ENCODE assay signal across 21 cellular contexts in genomic region chr20:37398750-37399621, GRCh38. TPM values are rescaled to one million over a fixed set of nuclear protein-coding genes. Genes with fewer than 3 reads are reported as not detected.
DNase-seq lines count a peak whose midpoint lies in the region; FAIRE-seq and TF ChIP-seq lines count a peak whose summit lies in the region.
"Had no signal": no experiment of that assay in that cellular context is flagged by ENCODE, and none has a peak within 500 bp of the region (broad histone marks: within the 10 kb centered on the region; RNA-seq: fewer than 3 reads in every experiment).

No MANE protein-coding gene starts in this region.

- TF ChIP-seq RAD21 in liver (IDR thresholded peaks at IDR 0.05), result peak in 1 of 2 donors; percentile 60

- H3K27me3 ChIP-seq in BLaER1 (no peaks in the 10 kb centered on the region), brain microvascular endothelial cell (replicated peaks) (no peaks in the 10 kb centered on the region), liver (ENCODE audit: control insufficient read depth in 4 of 4, insufficient read depth in 4 of 4, low read length in 3 of 4) (no peaks in the 10 kb centered on the region)
- H3K27me3 ChIP-seq: SJSA1 had no signal

- H3K4me1 ChIP-seq in BLaER1, result peaks cover 22% of the 10 kb centered on the region
- peaks cover 0 to 15% (median 6%) of the 10 kb centered on the region in 4 donors for H3K4me1 ChIP-seq in liver (ENCODE audit: control insufficient read depth in 4 of 4, insufficient read depth in 4 of 4, low read length in 3 of 4)
- H3K4me1 ChIP-seq: SJSA1 had no signal

- H3K9ac ChIP-seq in BLaER1, result 0 out of 2 replicates have a peak overlapping the region, but pooled peaks have one; percentile 8
- H3K9ac ChIP-seq in liver (ENCODE audit: low read depth in 1 of 2, low read length in 2 of 2), result no peak overlapping the region

- no peak overlapping the region for H3K4me2 ChIP-seq in BLaER1
- H3K4me2 ChIP-seq: smooth muscle cell had no signal

- TF ChIP-seq CTCF in brain microvascular endothelial cell (IDR thresholded peaks at IDR 0.05; ENCODE audit: low read depth, low read length, missing control alignments) (peak; percentile 9), liver (IDR thresholded peaks at IDR 0.05; ENCODE audit: low read depth, low read length, missing input control) (peak; percentile 44)

- WGBS in liver, result 67% methylated on average over 15 of the region's 15 CpGs

- FAIRE-seq in HTR-8/SVneo (lab: Jason Lieb, UNC), result peak; percentile 74
- FAIRE-seq: urothelium cell line had no signal

- no peak overlapping the region for H3K4me3 ChIP-seq in BLaER1
- no peak overlapping the region for H3K4me3 ChIP-seq in brain microvascular endothelial cell (ENCODE audit: low read depth, low read length)
- no peak overlapping the region for H3K4me3 ChIP-seq in liver (ENCODE audit: low read depth in 1 of 3, low read length in 3 of 3)
- H3K4me3 ChIP-seq: SJSA1, smooth muscle cell had no signal

- H4K20me1 ChIP-seq in BLaER1, result no peaks in the 10 kb centered on the region

- H3K36me3 ChIP-seq in BLaER1 (peaks cover 96% of the 10 kb centered on the region), brain microvascular endothelial cell (replicated peaks) (peaks cover 13% of the 10 kb centered on the region), liver (ENCODE audit: control insufficient read depth in 4 of 4, insufficient read depth in 3 of 4, low read depth in 1 of 4, low read length in 3 of 4) (no peaks in the 10 kb centered on the region)

- H3K27ac ChIP-seq in BLaER1 (no peak overlapping the region), brain microvascular endothelial cell (no peak overlapping the region), liver (ENCODE audit: low read depth in 1 of 2, low read length in 2 of 2) (peak overlapping the region; percentile 42 to 67)
- H3K27ac ChIP-seq: SJSA1 had no signal

- H3K9me3 ChIP-seq in BLaER1 (no peaks in the 10 kb centered on the region), liver (ENCODE audit: control insufficient read depth in 4 of 4, low read length in 3 of 4) (no peaks in the 10 kb centered on the region)
- H3K9me3 ChIP-seq: Caco-2, SJSA1 had no signal

- DNase-seq in HTR-8/SVneo (ENCODE audit: insufficient read length, low spot score) (no peak), brain microvascular endothelial cell (no peak), middle frontal gyrus (ENCODE audit: extremely low spot score, low spot score) (no peak), NCI-H1694 treated with DMSO at 0.1 percent for 48 hours (lab: John Stamatoyannopoulos, UW) (no peak), G401 (ENCODE audit: low spot score) (no peak)
- DNase-seq in stimulated activated naive CD4-positive, alpha-beta T cell treated with Interleukin-2 at 50 U/mL for 16 hours (lab: John Stamatoyannopoulos, UW), result no peak
- DNase-seq: activated naive CD4-positive, alpha-beta T cell treated with anti-CD3 and anti-CD28 coated beads, Interleukin-2, amount 50 U/mL, for 16 hours; C1 segment of cervical spinal cord; DMS79 treated with DMSO at 0.1 percent for 48 hours; head of caudate nucleus; mesenchymal stem cell; NCI-H1417 treated with DMSO at 0.1 percent for 48 hours; NCI-H446; occipital lobe; T-cell had no signal

- in situ Hi-C loops in brain microvascular endothelial cell (cut with HindIII; ENCODE audit: low pct_ligation_motif_present, low sequenced_read_pairs), result no loop called here
- in situ Hi-C loops in G401 (cut with HindIII; ENCODE audit: low sequenced_read_pairs), result no loop called here

TF ChIP-seq in liver, 16 proteins besides CTCF, POLR2A, EP300 and RAD21:
- no peak for TF ChIP-seq REST (IDR thresholded peaks at IDR 0.05)
- peak; percentile 89 for TF ChIP-seq SP1 (IDR thresholded peaks at IDR 0.05)
- no peak for TF ChIP-seq ATF3 (IDR thresholded peaks at IDR 0.05)
- TF ChIP-seq JUND (IDR thresholded peaks at IDR 0.05), result peak in 1 of 2 donors; percentile 47
- no peak for TF ChIP-seq ZBTB33 (IDR thresholded peaks at IDR 0.05)
- peak; percentile 71 for TF ChIP-seq HNF4G (IDR thresholded peaks at IDR 0.05)
- TF ChIP-seq TAF1 (conservative IDR thresholded peaks at IDR 0.05), result no peak
- no peak for TF ChIP-seq NR2F2 (IDR thresholded peaks at IDR 0.05)
- TF ChIP-seq FOXA2 (IDR thresholded peaks at IDR 0.05), result peak; percentile 10
- no peak for TF ChIP-seq EGR1 (IDR thresholded peaks at IDR 0.05; ENCODE audit: low read depth in 2 of 2)
- TF ChIP-seq RXRA (IDR thresholded peaks at IDR 0.05), result peak; percentile 39 to 56
- TF ChIP-seq YY1 (IDR thresholded peaks at IDR 0.05), result no peak
- TF ChIP-seq GABPA (IDR thresholded peaks at IDR 0.05 in 1 of 2, conservative IDR thresholded peaks at IDR 0.05 in 1 of 2), result peak in 1 of 2 donors; percentile 22
- TF ChIP-seq FOXA1 (IDR thresholded peaks at IDR 0.05), result no peak
- TF ChIP-seq MAX (IDR thresholded peaks at IDR 0.05), result no peak
- TF ChIP-seq HNF4A (conservative IDR thresholded peaks at IDR 0.05), result peak; percentile 93 to 94

RNA-seq across cellular contexts. Expression of gene SRC, which starts 53.0 kb away (rescaled TPM):
- total RNA-seq in liver, result 10 to 100 TPM in 1 of 2 donors, 1 to 10 TPM in 1; 7.1 to 21.2 TPM
- polyA plus RNA-seq in liver, result 1 to 10 TPM; 3.3 to 3.7 TPM
- 15.9 and 16.8 TPM in 2 replicates for total RNA-seq in G401 (2014; rRNA removed; shearing (Covaris generic))

Comparison
In these comparisons a context has a peak if more than half of its experiments do, and no peak if none do; other contexts are left out.
1. H3K27ac ChIP-seq: peak in liver (2 of 2); none in BLaER1 (single experiment) and brain microvascular endothelial cell (single experiment).